In genomic region chr1:91757760-91758545, GRCh38 we compare ENCODE assay signal across 17 cellular contexts.
DNase-seq lines count a peak whose midpoint lies in the region; ATAC-seq and TF ChIP-seq lines count a peak whose summit lies in the region.
"Had no signal": no experiment of that assay in that cellular context is flagged by ENCODE, and none has a peak within 500 bp of the region (broad histone marks: within the 10 kb centered on the region; RNA-seq: fewer than 3 reads in every experiment).

No MANE protein-coding gene starts in this region.

- WGBS in psoas muscle, 3 donors = 68 to 77% (median 73%) methylated on average over 8 of the region's 8 CpGs

- H3K27me3 ChIP-seq in SJSA1 (replicated peaks) = no peaks in the 10 kb centered on the region
- H3K27me3 ChIP-seq in psoas muscle (ENCODE audit: insufficient read depth in 3 of 3, low read length in 2 of 3) = no peaks in the 10 kb centered on the region
- H3K27me3 ChIP-seq: brain microvascular endothelial cell, neural progenitor cell had no signal

- ATAC-seq in left ventricle myocardium superior (peak; percentile 38), psoas muscle (peak in 3 of 4 donors; percentile 27 to 41 (median 40)), GM18907 (IDR thresholded peaks at IDR 0.05; ENCODE audit: unreplicated experiment) (no peak), HG03460 (IDR thresholded peaks at IDR 0.05; ENCODE audit: unreplicated experiment) (no peak)
- ATAC-seq: activated CD8-positive, alpha-beta T cell treated with anti-CD3 and anti-CD28 coated beads for 36 hours had no signal

- intact Hi-C loops in left ventricle myocardium superior (cut with micrococcal nuclease) (no loop called here), psoas muscle (cut with DNase I) (no loop called here)

- H3K36me3 ChIP-seq in SJSA1 (no peaks in the 10 kb centered on the region), psoas muscle (ENCODE audit: insufficient read depth in 1 of 2, low read depth in 1 of 2) (no peaks in the 10 kb centered on the region)
- H3K36me3 ChIP-seq: brain microvascular endothelial cell, neural progenitor cell had no signal

- peaks cover 34% of the 10 kb centered on the region for H3K4me1 ChIP-seq in SJSA1 (replicated peaks)
- H3K4me1 ChIP-seq in psoas muscle = peaks cover 24% of the 10 kb centered on the region

- H3K27ac ChIP-seq in SJSA1 (peak overlapping the region; percentile 77), psoas muscle (no peak overlapping the region)
- H3K27ac ChIP-seq: brain microvascular endothelial cell, neural progenitor cell, SK-N-MC had no signal

- no peak overlapping the region for H3K4me3 ChIP-seq in SJSA1
- no peak overlapping the region for H3K4me3 ChIP-seq in psoas muscle
- H3K4me3 ChIP-seq: neural progenitor cell, SK-N-MC, skin epidermis had no signal

- TF ChIP-seq CTCF in AG09319 (IDR thresholded peaks at IDR 0.05; ENCODE audit: low read depth, low read length) = no peak
- TF ChIP-seq CTCF in psoas muscle (IDR thresholded peaks at IDR 0.05) = no peak

- H3K9me3 ChIP-seq in SJSA1 (replicated peaks) = no peaks in the 10 kb centered on the region
- H3K9me3 ChIP-seq in psoas muscle = no peaks in the 10 kb centered on the region

- DNase-seq in AG09319 (ENCODE audit: extremely low read depth, low read depth) (peak; percentile 42), SJSA1 (ENCODE audit: low read depth in 1 of 2, low spot score in 2 of 2) (peak; percentile 85 to 94), left ventricle myocardium superior (no peak), psoas muscle (no peak), mesenteric fat pad (ENCODE audit: low spot score) (no peak)
- no peak for DNase-seq in NK-92 treated with Interleukin-12 subunit alpha and Interleukin-12 subunit beta, amount 100 ng/mL, for 24 hours (lab: John Stamatoyannopoulos, UW)
- DNase-seq: activated CD8-positive, alpha-beta T cell treated with anti-CD3 and anti-CD28 coated beads for 36 hours; activated effector memory CD4-positive, alpha-beta T cell treated with Interleukin-2 at 50 U/mL for 16 hours; brain microvascular endothelial cell; kidney glomerular epithelial cell; NCI-H226; substantia nigra had no signal

Comparison
In these comparisons a context has a peak if more than half of its experiments do, and no peak if none do; other contexts are left out.
1. DNase-seq: peak in AG09319 (single experiment) and SJSA1 (2 of 2); none in left ventricle myocardium superior (single experiment), psoas muscle (0 of 2), mesenteric fat pad (single experiment) and NK-92 treated with Interleukin-12 subunit alpha and Interleukin-12 subunit beta, amount 100 ng/mL, for 24 hours (single experiment).
2. ATAC-seq: peak in left ventricle myocardium superior (single experiment) and psoas muscle (3 of 4); none in GM18907 (single experiment) and HG03460 (single experiment).